2 cellular contexts compared by ENCODE assay signal in genomic region chr2:109924481-109924880, GRCh38. TPM values are rescaled to one million over a fixed set of nuclear protein-coding genes. Genes with fewer than 3 reads are reported as not detected.
"Had no signal": no experiment of that assay in that cellular context is flagged by ENCODE, and none has a peak within 500 bp of the region (broad histone marks: within the 10 kb centered on the region; RNA-seq: fewer than 3 reads in every experiment).

No MANE protein-coding gene starts in this region.

RNA-seq across cellular contexts. Expression of gene LIMS3, which starts 26.0 kb away (rescaled TPM):
- total RNA-seq: activated CD4-positive, alpha-beta T cell treated with anti-CD3 and anti-CD28 coated beads, Interleukin-2, amount 10 ng/mL, durations not matched to agents 7 days and 5 days; activated T-helper 2 cell treated with anti-CD3 and anti-CD28 coated beads, Interferon-gamma antibody, Interleukin-2, Interleukin-4, amounts not matched to agents 10 μg/mL and 5 μg/mL and 100 μg/mL, durations not matched to agents 14 hours and 24 hours and 36 hours had no signal
